Comparison of ENCODE assay signal across 9 cellular contexts in genomic region chr3:42066516-42067181, GRCh38. TPM values are rescaled to one million over a fixed set of nuclear protein-coding genes. Genes with fewer than 3 reads are reported as not detected.
A peak's percentile ranks its signal among the peaks of the same experiment; 100 is the strongest.
DNase-seq lines count a peak whose midpoint lies in the region; ATAC-seq and TF ChIP-seq lines count a peak whose summit lies in the region.
"Had no signal": no experiment of that assay in that cellular context is flagged by ENCODE, and none has a peak within 500 bp of the region (broad histone marks: within the 10 kb centered on the region; RNA-seq: fewer than 3 reads in every experiment).

No MANE protein-coding gene starts in this region.

- 28 to 29% methylated on average over 7 of the region's 7 CpGs for WGBS in tibial nerve, 2 donors

- H3K9me3 Mint-ChIP-seq in naive thymus-derived CD8-positive, alpha-beta T cell = no peaks in the 10 kb centered on the region

- peak overlapping the region; percentile 75 for H3K27ac ChIP-seq in iPS-20b (ENCODE audit: low read length)
- peak overlapping the region; percentile 21 to 85 (median 73) for H3K27ac ChIP-seq in tibial nerve
- H3K27ac ChIP-seq: neutrophil had no signal

- H3K9ac ChIP-seq in adipocyte (ENCODE audit: low read length) (peak overlapping the region; percentile 79), iPS-20b (ENCODE audit: low read depth, low read length) (peak overlapping the region; percentile 61; the same call in 1 of the 2 replicates)

- H3K27me3 ChIP-seq in adipocyte (replicated peaks; ENCODE audit: control insufficient read depth, insufficient read depth, low read length) = no peaks in the 10 kb centered on the region
- no peaks in the 10 kb centered on the region for H3K27me3 ChIP-seq in iPS-20b (ENCODE audit: insufficient read depth, low read length)
- H3K27me3 ChIP-seq in tibial nerve = no peaks in the 10 kb centered on the region
- H3K27me3 ChIP-seq: neutrophil had no signal

- H3K27me3 Mint-ChIP-seq in naive thymus-derived CD8-positive, alpha-beta T cell = no peaks in the 10 kb centered on the region

- H3K36me3 Mint-ChIP-seq in naive thymus-derived CD8-positive, alpha-beta T cell = peaks cover 0 to 3% (median 0%) of the 10 kb centered on the region in 3 donors

- POLR2A ChIA-PET in naive thymus-derived CD8-positive, alpha-beta T cell (lab: Charles Lee) = no interaction called here

- peak; percentile 4 for DNase-seq in NCI-H1092 treated with DMSO at 0.1 percent for 48 hours (lab: John Stamatoyannopoulos, UW)
- DNase-seq in NCI-H1092 (lab: John Stamatoyannopoulos, UW) = no peak
- peak; percentile 85 for DNase-seq in adipocyte (ENCODE audit: low read depth)
- no peak for DNase-seq in tibial nerve (ENCODE audit: low spot score in 2 of 2)
- DNase-seq in activated naive CD4-positive, alpha-beta T cell treated with Interleukin-2 at 50 U/mL for 16 hours = no peak
- no peak for DNase-seq in naive thymus-derived CD8-positive, alpha-beta T cell

- H3K4me3 ChIP-seq in adipocyte (ENCODE audit: low read length) (peak overlapping the region; percentile 61), iPS-20b (ENCODE audit: low read length) (peak overlapping the region; percentile 11; the same call in 1 of the 2 replicates), tibial nerve (no peak overlapping the region)

- H3K4me3 Mint-ChIP-seq in naive thymus-derived CD8-positive, alpha-beta T cell = peak overlapping the region in 2 of 10 donors; percentile 38 to 54

- H3K36me3 ChIP-seq in adipocyte (ENCODE audit: control insufficient read depth, insufficient read depth, low read length, severe bottlenecking) (no peaks in the 10 kb centered on the region), iPS-20b (ENCODE audit: insufficient read depth, low read depth, low read length) (no peaks in the 10 kb centered on the region), tibial nerve (no peaks in the 10 kb centered on the region)
- H3K36me3 ChIP-seq: neutrophil had no signal

- H3K4me1 Mint-ChIP-seq in naive thymus-derived CD8-positive, alpha-beta T cell = peaks cover 16 to 81% (median 34%) of the 10 kb centered on the region in 4 donors

- ATAC-seq in naive thymus-derived CD8-positive, alpha-beta T cell = no peak
- no peak for ATAC-seq in GM21528 (IDR thresholded peaks at IDR 0.05; ENCODE audit: low FRiP score, unreplicated experiment)

- H3K4me1 ChIP-seq in adipocyte (ENCODE audit: control insufficient read depth, insufficient read depth, low read length) = peaks cover 87% of the 10 kb centered on the region
- H3K4me1 ChIP-seq in iPS-20b (ENCODE audit: insufficient read depth, low read length) = peaks cover 38% of the 10 kb centered on the region
- peaks cover 0 to 74% (median 59%) of the 10 kb centered on the region in 4 donors for H3K4me1 ChIP-seq in tibial nerve

- TF ChIP-seq EP300 in tibial nerve (IDR thresholded peaks at IDR 0.05) = peak in 1 of 2 donors; percentile 4

- no peak for TF ChIP-seq CTCF in tibial nerve (IDR thresholded peaks at IDR 0.05)

- H3K9me3 ChIP-seq in adipocyte (ENCODE audit: control insufficient read depth, low read length) (no peaks in the 10 kb centered on the region), iPS-20b (ENCODE audit: insufficient read depth, low read depth, low read length) (no peaks in the 10 kb centered on the region), tibial nerve (no peaks in the 10 kb centered on the region)
- H3K9me3 ChIP-seq: neutrophil had no signal

- peak overlapping the region in 3 of 10 donors; percentile 21 to 84 (median 70) for H3K27ac Mint-ChIP-seq in naive thymus-derived CD8-positive, alpha-beta T cell

- no peak for TF ChIP-seq POLR2A in tibial nerve (IDR thresholded peaks at IDR 0.05)

RNA-seq across cellular contexts. Expression of gene TRAK1, which starts 24.5 kb away (rescaled TPM):
- 10 to 100 TPM; 28.6 to 68.1 (median 35.5) TPM for total RNA-seq in tibial nerve
- 10 to 100 TPM; 18.8 to 19.1 TPM for total RNA-seq in naive thymus-derived CD8-positive, alpha-beta T cell
- polyA plus RNA-seq in naive thymus-derived CD8-positive, alpha-beta T cell = 1 to 10 TPM; 4.3 to 8.3 (median 4.8) TPM

Comparison
In these comparisons a context has a peak if more than half of its experiments do, and no peak if none do; other contexts are left out.
1. DNase-seq: peak in NCI-H1092 treated with DMSO at 0.1 percent for 48 hours (single experiment) and adipocyte (single experiment); none in NCI-H1092 (single experiment), tibial nerve (0 of 2), activated naive CD4-positive, alpha-beta T cell treated with Interleukin-2 at 50 U/mL for 16 hours (single experiment) and naive thymus-derived CD8-positive, alpha-beta T cell (0 of 10).
2. H3K4me3 ChIP-seq: peak in adipocyte (single experiment) and iPS-20b (single experiment); none in tibial nerve (0 of 4).